18 cellular contexts compared by ENCODE assay signal in genomic region chr2:2828774-2829368, GRCh38.
DNase-seq lines count a peak whose midpoint lies in the region; ATAC-seq and TF ChIP-seq lines count a peak whose summit lies in the region.
"Had no signal": no experiment of that assay in that cellular context is flagged by ENCODE, and none has a peak within 500 bp of the region (broad histone marks: within the 10 kb centered on the region; RNA-seq: fewer than 3 reads in every experiment).

No MANE protein-coding gene starts in this region.

- no peak for TF ChIP-seq POLR2A in stomach (IDR thresholded peaks at IDR 0.05)

- peak; percentile 12 for DNase-seq in activated CD4-positive, alpha-beta memory T cell treated with anti-CD3 and anti-CD28 coated beads, Interleukin-2, amount 10 ng/mL, durations not matched to agents 7 days and 5 days
- no peak for DNase-seq in activated CD4-positive, alpha-beta memory T cell treated with anti-CD3 and anti-CD28 coated beads for 36 hours
- DNase-seq in cardiac fibroblast (ENCODE audit: low read depth in 2 of 2): peak; percentile 0 to 20
- DNase-seq in left lobe of liver (ENCODE audit: low spot score): peak; percentile 35
- peak; percentile 15 for DNase-seq in stomach
- no peak for DNase-seq in activated T-cell treated with anti-CD3 and anti-CD28 coated beads, Interleukin-2, amount 50 U/mL, for 72 hours
- DNase-seq: activated T-cell treated with anti-CD3 and anti-CD28 coated beads, Interleukin-2, amount 50 U/mL, for 1 hour; NCI-H1092 treated with DMSO at 0.1 percent for 48 hours; NCI-H446 treated with DMSO at 0.1 percent for 48 hours; SJCRH30; stimulated activated naive CD8-positive, alpha-beta T cell treated with anti-CD3 and anti-CD28 coated beads, Interleukin-15, amount 100 ng/mL, for 72 hours; T-helper 9 cell had no signal

- peaks cover 0 to 4% (median 0%) of the 10 kb centered on the region in 3 donors for H3K27me3 ChIP-seq in stomach
- H3K27me3 ChIP-seq: cardiac muscle cell, hepatocyte, SJCRH30 had no signal

- H3K9me3 Mint-ChIP-seq in activated CD4-positive, alpha-beta memory T cell treated with anti-CD3 and anti-CD28 coated beads, Interleukin-2, amount 10 ng/mL, durations not matched to agents 7 days and 5 days: peaks cover 4% of the 10 kb centered on the region
- no peaks in the 10 kb centered on the region for H3K9me3 Mint-ChIP-seq in activated CD4-positive, alpha-beta memory T cell treated with anti-CD3 and anti-CD28 coated beads for 36 hours
- peaks cover 3% of the 10 kb centered on the region in 2 donors for H3K9me3 Mint-ChIP-seq in activated T-cell treated with anti-CD3 and anti-CD28 coated beads, Interleukin-2, amount 50 U/mL, for 72 hours

- 63 to 75% (median 73%) methylated on average over 13 of the region's 13 CpGs for WGBS in stomach, 5 donors

- peaks cover 0 to 7% (median 0%) of the 10 kb centered on the region in 4 donors for H3K9me3 ChIP-seq in stomach
- H3K9me3 ChIP-seq: SJCRH30 had no signal

- H3K36me3 ChIP-seq in stomach: no peaks in the 10 kb centered on the region
- H3K36me3 ChIP-seq: cardiac muscle cell, SJCRH30 had no signal

- no peaks in the 10 kb centered on the region for H3K4me1 ChIP-seq in stomach
- H3K4me1 ChIP-seq: SJCRH30 had no signal

- H3K4me3 Mint-ChIP-seq in activated CD4-positive, alpha-beta memory T cell treated with anti-CD3 and anti-CD28 coated beads, Interleukin-2, amount 10 ng/mL, durations not matched to agents 7 days and 5 days: no peak overlapping the region
- H3K4me3 Mint-ChIP-seq in activated CD4-positive, alpha-beta memory T cell treated with anti-CD3 and anti-CD28 coated beads for 36 hours: no peak overlapping the region
- H3K4me3 Mint-ChIP-seq in activated T-cell treated with anti-CD3 and anti-CD28 coated beads, Interleukin-2, amount 50 U/mL, for 72 hours: no peak overlapping the region
- H3K4me3 Mint-ChIP-seq: activated naive CD8-positive, alpha-beta T cell; stimulated activated naive CD8-positive, alpha-beta T cell treated with anti-CD3 and anti-CD28 coated beads, Interleukin-15, amount 100 ng/mL, for 72 hours had no signal

- H3K4me3 ChIP-seq in cardiac fibroblast (replicated peaks in 1 of 2; ENCODE audit: low read depth in 2 of 2, low read length in 2 of 2) (no peak overlapping the region), stomach (no peak overlapping the region)
- H3K4me3 ChIP-seq: cardiac muscle cell, hepatocyte, SJCRH30 had no signal

- POLR2A ChIA-PET in activated CD4-positive, alpha-beta memory T cell treated with anti-CD3 and anti-CD28 coated beads, Interleukin-2, amount 10 ng/mL, durations not matched to agents 7 days and 5 days (lab: Charles Lee): no interaction called here
- POLR2A ChIA-PET in activated CD4-positive, alpha-beta memory T cell treated with anti-CD3 and anti-CD28 coated beads for 36 hours (lab: Charles Lee): no interaction called here

- CTCF ChIA-PET in activated CD4-positive, alpha-beta memory T cell treated with anti-CD3 and anti-CD28 coated beads, Interleukin-2, amount 10 ng/mL, durations not matched to agents 7 days and 5 days (lab: Charles Lee): no interaction called here
- CTCF ChIA-PET in activated CD4-positive, alpha-beta memory T cell treated with anti-CD3 and anti-CD28 coated beads for 36 hours (lab: Charles Lee): no interaction called here

- TF ChIP-seq CTCF in cardiac fibroblast (IDR thresholded peaks at IDR 0.05; ENCODE audit: low read depth, low read length): no peak
- no peak for TF ChIP-seq CTCF in stomach (IDR thresholded peaks at IDR 0.05)

- no peak overlapping the region for H3K27ac Mint-ChIP-seq in activated CD4-positive, alpha-beta memory T cell treated with anti-CD3 and anti-CD28 coated beads, Interleukin-2, amount 10 ng/mL, durations not matched to agents 7 days and 5 days
- H3K27ac Mint-ChIP-seq in activated CD4-positive, alpha-beta memory T cell treated with anti-CD3 and anti-CD28 coated beads for 36 hours: no peak overlapping the region
- H3K27ac Mint-ChIP-seq in activated T-cell treated with anti-CD3 and anti-CD28 coated beads, Interleukin-2, amount 50 U/mL, for 72 hours: no peak overlapping the region
- H3K27ac Mint-ChIP-seq: activated naive CD8-positive, alpha-beta T cell; stimulated activated naive CD8-positive, alpha-beta T cell treated with anti-CD3 and anti-CD28 coated beads, Interleukin-15, amount 100 ng/mL, for 72 hours had no signal

- H3K36me3 Mint-ChIP-seq in activated CD4-positive, alpha-beta memory T cell treated with anti-CD3 and anti-CD28 coated beads, Interleukin-2, amount 10 ng/mL, durations not matched to agents 7 days and 5 days (ENCODE audit: low read depth): no peaks in the 10 kb centered on the region
- H3K36me3 Mint-ChIP-seq in activated CD4-positive, alpha-beta memory T cell treated with anti-CD3 and anti-CD28 coated beads for 36 hours: no peaks in the 10 kb centered on the region
- no peaks in the 10 kb centered on the region for H3K36me3 Mint-ChIP-seq in activated T-cell treated with anti-CD3 and anti-CD28 coated beads, Interleukin-2, amount 50 U/mL, for 72 hours (ENCODE audit: insufficient read depth in 2 of 2)
- H3K36me3 Mint-ChIP-seq: activated naive CD8-positive, alpha-beta T cell had no signal

- intact Hi-C loops in activated CD4-positive, alpha-beta memory T cell treated with anti-CD3 and anti-CD28 coated beads for 36 hours (cut with micrococcal nuclease): no loop called here
- intact Hi-C loops in stomach (cut with DNase I; ENCODE audit: low total_unique reads): no loop called here

- TF ChIP-seq EP300 in stomach (IDR thresholded peaks at IDR 0.05): no peak

- no peak overlapping the region for H3K27ac ChIP-seq in stomach
- H3K27ac ChIP-seq: cardiac muscle cell, hepatocyte, HL-60, SJCRH30 had no signal

- no peak for ATAC-seq in left lobe of liver
- no peak for ATAC-seq in activated T-cell treated with anti-CD3 and anti-CD28 coated beads, Interleukin-2, amount 50 U/mL, for 72 hours (replicated peaks in 1 of 2)
- ATAC-seq in GM21526 (IDR thresholded peaks at IDR 0.05; ENCODE audit: low FRiP score, unreplicated experiment): no peak
- ATAC-seq in GM21360 (IDR thresholded peaks at IDR 0.05; ENCODE audit: unreplicated experiment): no peak
- ATAC-seq: stimulated activated naive CD8-positive, alpha-beta T cell treated with anti-CD3 and anti-CD28 coated beads, Interleukin-15, amount 100 ng/mL, for 72 hours had no signal

- H3K4me1 Mint-ChIP-seq in activated CD4-positive, alpha-beta memory T cell treated with anti-CD3 and anti-CD28 coated beads, Interleukin-2, amount 10 ng/mL, durations not matched to agents 7 days and 5 days: no peaks in the 10 kb centered on the region
- H3K4me1 Mint-ChIP-seq in activated CD4-positive, alpha-beta memory T cell treated with anti-CD3 and anti-CD28 coated beads for 36 hours (ENCODE audit: low read depth): no peaks in the 10 kb centered on the region
- no peaks in the 10 kb centered on the region for H3K4me1 Mint-ChIP-seq in activated T-cell treated with anti-CD3 and anti-CD28 coated beads, Interleukin-2, amount 50 U/mL, for 72 hours (ENCODE audit: low read depth)
- H3K4me1 Mint-ChIP-seq: stimulated activated naive CD8-positive, alpha-beta T cell treated with anti-CD3 and anti-CD28 coated beads, Interleukin-15, amount 100 ng/mL, for 72 hours had no signal

- H3K27me3 Mint-ChIP-seq in activated CD4-positive, alpha-beta memory T cell treated with anti-CD3 and anti-CD28 coated beads, Interleukin-2, amount 10 ng/mL, durations not matched to agents 7 days and 5 days: no peaks in the 10 kb centered on the region
- H3K27me3 Mint-ChIP-seq in activated CD4-positive, alpha-beta memory T cell treated with anti-CD3 and anti-CD28 coated beads for 36 hours: no peaks in the 10 kb centered on the region
- peaks cover 4% of the 10 kb centered on the region for H3K27me3 Mint-ChIP-seq in activated T-cell treated with anti-CD3 and anti-CD28 coated beads, Interleukin-2, amount 50 U/mL, for 72 hours (ENCODE audit: low read depth)
- H3K27me3 Mint-ChIP-seq: stimulated activated naive CD8-positive, alpha-beta T cell treated with anti-CD3 and anti-CD28 coated beads, Interleukin-15, amount 100 ng/mL, for 72 hours had no signal

Comparison
In these comparisons a context has a peak if more than half of its experiments do, and no peak if none do; other contexts are left out.
1. DNase-seq: peak in activated CD4-positive, alpha-beta memory T cell treated with anti-CD3 and anti-CD28 coated beads, Interleukin-2, amount 10 ng/mL, durations not matched to agents 7 days and 5 days (single experiment), cardiac fibroblast (2 of 2), left lobe of liver (single experiment) and stomach (single experiment); none in activated CD4-positive, alpha-beta memory T cell treated with anti-CD3 and anti-CD28 coated beads for 36 hours (single experiment) and activated T-cell treated with anti-CD3 and anti-CD28 coated beads, Interleukin-2, amount 50 U/mL, for 72 hours (0 of 2).